In the genomic region with DNA sequence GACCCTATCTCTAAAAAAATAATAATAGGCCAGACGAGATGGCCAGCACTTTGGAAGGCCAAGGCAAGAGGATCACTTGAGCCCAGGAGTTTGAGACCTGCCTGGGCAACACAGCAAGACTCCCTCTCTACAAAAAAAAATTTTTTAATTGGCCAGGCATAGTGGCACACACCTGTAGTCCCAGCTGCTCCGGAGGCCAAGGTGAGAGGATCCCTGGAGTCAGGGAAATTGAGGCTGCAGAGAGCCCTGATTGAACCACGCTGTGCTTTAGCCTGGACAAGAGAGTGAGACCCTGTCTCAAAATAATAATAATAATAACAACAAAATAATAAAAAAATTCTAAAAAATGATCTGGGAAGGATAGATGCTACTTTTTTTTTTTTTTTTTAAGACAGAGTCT, we compare ENCODE assay signal across 2 cellular contexts.
TF ChIP-seq lines count a peak whose summit lies in the region.

No MANE protein-coding gene starts in this region.

TF ChIP-seq in IMR-90, 13 proteins besides CTCF, POLR2A, EP300 and RAD21:
- TF ChIP-seq RCOR1 (IDR thresholded peaks at IDR 0.05; ENCODE audit: insufficient replicate concordance, low read length) (no peak), FOS (IDR thresholded peaks at IDR 0.05; ENCODE audit: low read depth, low read length) (no peak), MXI1 (IDR thresholded peaks at IDR 0.05; ENCODE audit: borderline replicate concordance, low read depth, low read length) (no peak), RFX5 (IDR thresholded peaks at IDR 0.05; ENCODE audit: low read depth, low read length) (no peak), SMC3 (IDR thresholded peaks at IDR 0.05; ENCODE audit: low read depth, low read length) (no peak), BHLHE40 (IDR thresholded peaks at IDR 0.05; ENCODE audit: low read depth, low read length) (no peak), CHD1 (IDR thresholded peaks at IDR 0.05; ENCODE audit: low read depth, low read length) (no peak), NFE2L2 (IDR thresholded peaks at IDR 0.05; ENCODE audit: low read depth, low read length) (no peak), CEBPB (IDR thresholded peaks at IDR 0.05; ENCODE audit: low read depth, low read length) (no peak), MAFK (IDR thresholded peaks at IDR 0.05; ENCODE audit: low read depth, low read length) (no peak), MAZ (IDR thresholded peaks at IDR 0.05; ENCODE audit: borderline replicate concordance, low read depth, low read length) (no peak)
- TF ChIP-seq, protein P1, sequence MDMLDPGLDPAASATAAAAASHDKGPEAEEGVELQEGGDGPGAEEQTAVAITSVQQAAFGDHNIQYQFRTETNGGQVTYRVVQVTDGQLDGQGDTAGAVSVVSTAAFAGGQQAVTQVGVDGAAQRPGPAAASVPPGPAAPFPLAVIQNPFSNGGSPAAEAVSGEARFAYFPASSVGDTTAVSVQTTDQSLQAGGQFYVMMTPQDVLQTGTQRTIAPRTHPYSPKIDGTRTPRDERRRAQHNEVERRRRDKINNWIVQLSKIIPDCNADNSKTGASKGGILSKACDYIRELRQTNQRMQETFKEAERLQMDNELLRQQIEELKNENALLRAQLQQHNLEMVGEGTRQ (IDR thresholded peaks at IDR 0.05; ENCODE audit: low read depth, low read length) = no peak
- TF ChIP-seq, protein P2, sequence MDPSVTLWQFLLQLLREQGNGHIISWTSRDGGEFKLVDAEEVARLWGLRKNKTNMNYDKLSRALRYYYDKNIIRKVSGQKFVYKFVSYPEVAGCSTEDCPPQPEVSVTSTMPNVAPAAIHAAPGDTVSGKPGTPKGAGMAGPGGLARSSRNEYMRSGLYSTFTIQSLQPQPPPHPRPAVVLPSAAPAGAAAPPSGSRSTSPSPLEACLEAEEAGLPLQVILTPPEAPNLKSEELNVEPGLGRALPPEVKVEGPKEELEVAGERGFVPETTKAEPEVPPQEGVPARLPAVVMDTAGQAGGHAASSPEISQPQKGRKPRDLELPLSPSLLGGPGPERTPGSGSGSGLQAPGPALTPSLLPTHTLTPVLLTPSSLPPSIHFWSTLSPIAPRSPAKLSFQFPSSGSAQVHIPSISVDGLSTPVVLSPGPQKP (IDR thresholded peaks at IDR 0.05; ENCODE audit: borderline replicate concordance, low read depth, low read length) = no peak
TF ChIP-seq in IMR-90: peak in this region for 0.

TF ChIP-seq in K562, 482 proteins besides CTCF, POLR2A, EP300 and RAD21:
- no peak for TF ChIP-seq KDM5B (IDR thresholded peaks at IDR 0.05; ENCODE audit: insufficient replicate concordance, low read depth, low read length)
- TF ChIP-seq SMAD4 (CRISPR knock-in tag; conservative IDR thresholded peaks at IDR 0.05) = no peak
- TF ChIP-seq ILF3 (IDR thresholded peaks at IDR 0.05; ENCODE audit: borderline replicate concordance) = no peak
- TF ChIP-seq CBX3 (IDR thresholded peaks at IDR 0.05; ENCODE audit: borderline replicate concordance in 1 of 2, low read length in 2 of 2) = 0 out of 3 replicates have a peak, but pooled peaks of 1 of the 2 experiments have one; percentile 12
- no peak for TF ChIP-seq EWSR1 (IDR thresholded peaks at IDR 0.05; ENCODE audit: borderline replicate concordance, low read depth, partially characterized antibody)
- no peak for TF ChIP-seq RBM14 (IDR thresholded peaks at IDR 0.05; ENCODE audit: borderline replicate concordance, insufficient read depth, low read depth, low read length)
- TF ChIP-seq ZNF354B (CRISPR knock-in tag; IDR thresholded peaks at IDR 0.05) = no peak
- TF ChIP-seq, protein P3, sequence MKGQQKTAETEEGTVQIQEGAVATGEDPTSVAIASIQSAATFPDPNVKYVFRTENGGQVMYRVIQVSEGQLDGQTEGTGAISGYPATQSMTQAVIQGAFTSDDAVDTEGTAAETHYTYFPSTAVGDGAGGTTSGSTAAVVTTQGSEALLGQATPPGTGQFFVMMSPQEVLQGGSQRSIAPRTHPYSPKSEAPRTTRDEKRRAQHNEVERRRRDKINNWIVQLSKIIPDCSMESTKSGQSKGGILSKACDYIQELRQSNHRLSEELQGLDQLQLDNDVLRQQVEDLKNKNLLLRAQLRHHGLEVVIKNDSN (CRISPR knock-in tag; IDR thresholded peaks at IDR 0.05) = no peak
- TF ChIP-seq ZNF121 (CRISPR knock-in tag; conservative IDR thresholded peaks at IDR 0.05) = peak; percentile 96
- peak; percentile 62 for TF ChIP-seq BCOR (IDR thresholded peaks at IDR 0.05)
- no peak for TF ChIP-seq TRIM28 (IDR thresholded peaks at IDR 0.05)
- TF ChIP-seq RBM25 (IDR thresholded peaks at IDR 0.05; ENCODE audit: low read depth, low read length, severe bottlenecking) = peak; percentile 25
- TF ChIP-seq, protein P4, sequence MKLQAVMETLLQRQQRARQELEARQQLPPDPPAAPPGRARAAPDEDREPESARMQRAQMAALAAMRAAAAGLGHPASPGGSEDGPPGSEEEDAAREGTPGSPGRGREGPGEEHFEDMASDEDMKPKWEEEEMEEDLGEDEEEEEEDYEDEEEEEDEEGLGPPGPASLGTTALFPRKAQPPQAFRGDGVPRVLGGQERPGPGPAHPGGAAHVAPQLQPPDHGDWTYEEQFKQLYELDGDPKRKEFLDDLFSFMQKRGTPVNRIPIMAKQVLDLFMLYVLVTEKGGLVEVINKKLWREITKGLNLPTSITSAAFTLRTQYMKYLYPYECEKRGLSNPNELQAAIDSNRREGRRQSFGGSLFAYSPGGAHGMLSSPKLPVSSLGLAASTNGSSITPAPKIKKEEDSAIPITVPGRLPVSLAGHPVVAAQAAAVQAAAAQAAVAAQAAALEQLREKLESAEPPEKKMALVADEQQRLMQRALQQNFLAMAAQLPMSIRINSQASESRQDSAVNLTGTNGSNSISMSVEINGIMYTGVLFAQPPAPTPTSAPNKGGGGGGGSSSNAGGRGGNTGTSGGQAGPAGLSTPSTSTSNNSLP (IDR thresholded peaks at IDR 0.05; ENCODE audit: borderline replicate concordance, low read depth, low read length) = no peak
